1 cellular context compared by ENCODE assay signal in the genomic region with DNA sequence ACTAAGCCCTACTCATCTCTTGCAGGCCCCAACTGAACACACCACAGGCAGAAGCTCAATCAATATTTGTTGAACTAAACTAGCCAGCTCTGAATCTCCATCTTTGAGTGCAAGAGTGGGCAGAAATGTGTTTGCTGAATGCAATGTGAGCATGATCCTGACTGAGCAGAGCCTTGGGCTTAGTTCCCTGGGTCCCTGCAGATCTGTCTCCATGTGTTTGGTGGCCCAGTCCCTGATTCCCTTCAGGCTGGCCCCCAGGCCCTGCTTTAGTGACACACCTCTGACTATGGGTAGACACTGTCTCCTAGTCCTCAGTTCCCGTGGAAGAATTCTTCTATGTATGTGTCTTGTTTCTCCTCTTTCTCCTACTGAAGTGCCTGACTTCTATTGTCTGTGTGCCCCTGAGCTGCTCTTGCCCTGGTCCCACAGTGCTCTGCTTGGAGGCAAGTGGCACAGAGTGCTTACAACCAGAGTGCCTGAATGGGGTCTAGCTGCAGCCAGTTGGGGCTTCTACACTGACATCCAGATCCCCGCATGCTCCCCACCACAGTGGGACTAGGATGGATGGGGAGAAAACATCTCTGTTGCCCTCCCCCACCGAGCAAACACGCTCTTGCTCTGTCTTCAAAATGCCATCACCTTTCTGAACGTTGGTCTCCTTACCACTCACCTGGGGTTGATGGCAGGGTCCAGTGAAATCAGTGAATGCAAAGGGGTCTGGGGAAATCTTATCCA.
TF ChIP-seq lines count a peak whose summit lies in the region.

No MANE protein-coding gene starts in this region.

TF ChIP-seq in WTC11, 78 proteins besides CTCF, POLR2A, EP300 and RAD21 (continued from another document):
- TF ChIP-seq, protein P1, sequence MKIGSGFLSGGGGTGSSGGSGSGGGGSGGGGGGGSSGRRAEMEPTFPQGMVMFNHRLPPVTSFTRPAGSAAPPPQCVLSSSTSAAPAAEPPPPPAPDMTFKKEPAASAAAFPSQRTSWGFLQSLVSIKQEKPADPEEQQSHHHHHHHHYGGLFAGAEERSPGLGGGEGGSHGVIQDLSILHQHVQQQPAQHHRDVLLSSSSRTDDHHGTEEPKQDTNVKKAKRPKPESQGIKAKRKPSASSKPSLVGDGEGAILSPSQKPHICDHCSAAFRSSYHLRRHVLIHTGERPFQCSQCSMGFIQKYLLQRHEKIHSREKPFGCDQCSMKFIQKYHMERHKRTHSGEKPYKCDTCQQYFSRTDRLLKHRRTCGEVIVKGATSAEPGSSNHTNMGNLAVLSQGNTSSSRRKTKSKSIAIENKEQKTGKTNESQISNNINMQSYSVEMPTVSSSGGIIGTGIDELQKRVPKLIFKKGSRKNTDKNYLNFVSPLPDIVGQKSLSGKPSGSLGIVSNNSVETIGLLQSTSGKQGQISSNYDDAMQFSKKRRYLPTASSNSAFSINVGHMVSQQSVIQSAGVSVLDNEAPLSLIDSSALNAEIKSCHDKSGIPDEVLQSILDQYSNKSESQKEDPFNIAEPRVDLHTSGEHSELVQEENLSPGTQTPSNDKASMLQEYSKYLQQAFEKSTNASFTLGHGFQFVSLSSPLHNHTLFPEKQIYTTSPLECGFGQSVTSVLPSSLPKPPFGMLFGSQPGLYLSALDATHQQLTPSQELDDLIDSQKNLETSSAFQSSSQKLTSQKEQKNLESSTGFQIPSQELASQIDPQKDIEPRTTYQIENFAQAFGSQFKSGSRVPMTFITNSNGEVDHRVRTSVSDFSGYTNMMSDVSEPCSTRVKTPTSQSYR (CRISPR knock-in tag; IDR thresholded peaks at IDR 0.05), result no peak
- TF ChIP-seq, protein P2, sequence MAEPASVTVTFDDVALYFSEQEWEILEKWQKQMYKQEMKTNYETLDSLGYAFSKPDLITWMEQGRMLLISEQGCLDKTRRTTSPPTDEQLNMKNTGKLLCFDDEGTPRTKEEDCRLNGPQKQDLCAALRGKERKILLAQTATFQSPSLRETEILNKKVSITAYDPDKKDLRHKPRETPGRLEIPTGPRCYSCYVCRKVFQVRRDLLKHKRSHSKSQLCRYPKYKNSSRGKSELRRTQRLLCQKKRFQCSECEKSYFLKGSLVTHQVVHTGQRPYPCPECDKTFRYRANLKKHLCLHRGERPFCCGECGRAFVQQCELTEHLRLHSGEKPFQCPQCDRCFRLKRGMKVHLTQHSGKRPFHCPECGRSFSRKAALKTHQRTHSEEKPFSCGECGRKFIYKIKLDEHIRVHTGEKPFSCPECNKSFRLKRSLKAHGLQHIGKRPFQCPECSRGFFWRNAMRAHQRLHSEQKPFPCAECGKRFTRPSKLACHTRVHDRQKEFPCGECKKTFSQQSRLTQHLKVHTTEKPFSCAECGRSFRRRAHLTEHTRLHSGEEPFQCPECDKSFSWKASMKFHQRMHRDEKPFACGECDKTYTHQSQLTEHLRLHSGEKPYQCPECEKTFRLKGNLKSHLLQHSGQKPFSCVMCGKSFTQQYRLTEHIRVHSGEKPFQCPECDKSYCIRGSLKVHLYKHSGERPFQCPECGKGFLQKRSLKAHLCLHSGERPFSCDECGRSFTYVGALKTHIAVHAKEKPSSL (CRISPR knock-in tag; conservative IDR thresholded peaks at IDR 0.05), result no peak
- TF ChIP-seq, protein P3, sequence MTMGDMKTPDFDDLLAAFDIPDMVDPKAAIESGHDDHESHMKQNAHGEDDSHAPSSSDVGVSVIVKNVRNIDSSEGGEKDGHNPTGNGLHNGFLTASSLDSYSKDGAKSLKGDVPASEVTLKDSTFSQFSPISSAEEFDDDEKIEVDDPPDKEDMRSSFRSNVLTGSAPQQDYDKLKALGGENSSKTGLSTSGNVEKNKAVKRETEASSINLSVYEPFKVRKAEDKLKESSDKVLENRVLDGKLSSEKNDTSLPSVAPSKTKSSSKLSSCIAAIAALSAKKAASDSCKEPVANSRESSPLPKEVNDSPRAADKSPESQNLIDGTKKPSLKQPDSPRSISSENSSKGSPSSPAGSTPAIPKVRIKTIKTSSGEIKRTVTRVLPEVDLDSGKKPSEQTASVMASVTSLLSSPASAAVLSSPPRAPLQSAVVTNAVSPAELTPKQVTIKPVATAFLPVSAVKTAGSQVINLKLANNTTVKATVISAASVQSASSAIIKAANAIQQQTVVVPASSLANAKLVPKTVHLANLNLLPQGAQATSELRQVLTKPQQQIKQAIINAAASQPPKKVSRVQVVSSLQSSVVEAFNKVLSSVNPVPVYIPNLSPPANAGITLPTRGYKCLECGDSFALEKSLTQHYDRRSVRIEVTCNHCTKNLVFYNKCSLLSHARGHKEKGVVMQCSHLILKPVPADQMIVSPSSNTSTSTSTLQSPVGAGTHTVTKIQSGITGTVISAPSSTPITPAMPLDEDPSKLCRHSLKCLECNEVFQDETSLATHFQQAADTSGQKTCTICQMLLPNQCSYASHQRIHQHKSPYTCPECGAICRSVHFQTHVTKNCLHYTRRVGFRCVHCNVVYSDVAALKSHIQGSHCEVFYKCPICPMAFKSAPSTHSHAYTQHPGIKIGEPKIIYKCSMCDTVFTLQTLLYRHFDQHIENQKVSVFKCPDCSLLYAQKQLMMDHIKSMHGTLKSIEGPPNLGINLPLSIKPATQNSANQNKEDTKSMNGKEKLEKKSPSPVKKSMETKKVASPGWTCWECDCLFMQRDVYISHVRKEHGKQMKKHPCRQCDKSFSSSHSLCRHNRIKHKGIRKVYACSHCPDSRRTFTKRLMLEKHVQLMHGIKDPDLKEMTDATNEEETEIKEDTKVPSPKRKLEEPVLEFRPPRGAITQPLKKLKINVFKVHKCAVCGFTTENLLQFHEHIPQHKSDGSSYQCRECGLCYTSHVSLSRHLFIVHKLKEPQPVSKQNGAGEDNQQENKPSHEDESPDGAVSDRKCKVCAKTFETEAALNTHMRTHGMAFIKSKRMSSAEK (CRISPR knock-in tag; IDR thresholded peaks at IDR 0.05; ENCODE audit: borderline replicate concordance), result no peak
- TF ChIP-seq, protein P4, sequence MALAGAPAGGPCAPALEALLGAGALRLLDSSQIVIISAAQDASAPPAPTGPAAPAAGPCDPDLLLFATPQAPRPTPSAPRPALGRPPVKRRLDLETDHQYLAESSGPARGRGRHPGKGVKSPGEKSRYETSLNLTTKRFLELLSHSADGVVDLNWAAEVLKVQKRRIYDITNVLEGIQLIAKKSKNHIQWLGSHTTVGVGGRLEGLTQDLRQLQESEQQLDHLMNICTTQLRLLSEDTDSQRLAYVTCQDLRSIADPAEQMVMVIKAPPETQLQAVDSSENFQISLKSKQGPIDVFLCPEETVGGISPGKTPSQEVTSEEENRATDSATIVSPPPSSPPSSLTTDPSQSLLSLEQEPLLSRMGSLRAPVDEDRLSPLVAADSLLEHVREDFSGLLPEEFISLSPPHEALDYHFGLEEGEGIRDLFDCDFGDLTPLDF (CRISPR knock-in tag; IDR thresholded peaks at IDR 0.05), result no peak
- TF ChIP-seq, protein P5, sequence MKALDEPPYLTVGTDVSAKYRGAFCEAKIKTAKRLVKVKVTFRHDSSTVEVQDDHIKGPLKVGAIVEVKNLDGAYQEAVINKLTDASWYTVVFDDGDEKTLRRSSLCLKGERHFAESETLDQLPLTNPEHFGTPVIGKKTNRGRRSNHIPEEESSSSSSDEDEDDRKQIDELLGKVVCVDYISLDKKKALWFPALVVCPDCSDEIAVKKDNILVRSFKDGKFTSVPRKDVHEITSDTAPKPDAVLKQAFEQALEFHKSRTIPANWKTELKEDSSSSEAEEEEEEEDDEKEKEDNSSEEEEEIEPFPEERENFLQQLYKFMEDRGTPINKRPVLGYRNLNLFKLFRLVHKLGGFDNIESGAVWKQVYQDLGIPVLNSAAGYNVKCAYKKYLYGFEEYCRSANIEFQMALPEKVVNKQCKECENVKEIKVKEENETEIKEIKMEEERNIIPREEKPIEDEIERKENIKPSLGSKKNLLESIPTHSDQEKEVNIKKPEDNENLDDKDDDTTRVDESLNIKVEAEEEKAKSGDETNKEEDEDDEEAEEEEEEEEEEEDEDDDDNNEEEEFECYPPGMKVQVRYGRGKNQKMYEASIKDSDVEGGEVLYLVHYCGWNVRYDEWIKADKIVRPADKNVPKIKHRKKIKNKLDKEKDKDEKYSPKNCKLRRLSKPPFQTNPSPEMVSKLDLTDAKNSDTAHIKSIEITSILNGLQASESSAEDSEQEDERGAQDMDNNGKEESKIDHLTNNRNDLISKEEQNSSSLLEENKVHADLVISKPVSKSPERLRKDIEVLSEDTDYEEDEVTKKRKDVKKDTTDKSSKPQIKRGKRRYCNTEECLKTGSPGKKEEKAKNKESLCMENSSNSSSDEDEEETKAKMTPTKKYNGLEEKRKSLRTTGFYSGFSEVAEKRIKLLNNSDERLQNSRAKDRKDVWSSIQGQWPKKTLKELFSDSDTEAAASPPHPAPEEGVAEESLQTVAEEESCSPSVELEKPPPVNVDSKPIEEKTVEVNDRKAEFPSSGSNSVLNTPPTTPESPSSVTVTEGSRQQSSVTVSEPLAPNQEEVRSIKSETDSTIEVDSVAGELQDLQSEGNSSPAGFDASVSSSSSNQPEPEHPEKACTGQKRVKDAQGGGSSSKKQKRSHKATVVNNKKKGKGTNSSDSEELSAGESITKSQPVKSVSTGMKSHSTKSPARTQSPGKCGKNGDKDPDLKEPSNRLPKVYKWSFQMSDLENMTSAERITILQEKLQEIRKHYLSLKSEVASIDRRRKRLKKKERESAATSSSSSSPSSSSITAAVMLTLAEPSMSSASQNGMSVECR (CRISPR knock-in tag; IDR thresholded peaks at IDR 0.05; ENCODE audit: borderline replicate concordance), result no peak
- TF ChIP-seq KAT7 (CRISPR knock-in tag; IDR thresholded peaks at IDR 0.05; ENCODE audit: borderline replicate concordance) (no peak), FOXP1 (CRISPR knock-in tag; IDR thresholded peaks at IDR 0.05; ENCODE audit: borderline replicate concordance) (no peak), NR2C2 (CRISPR knock-in tag; IDR thresholded peaks at IDR 0.05) (no peak), NR1H2 (CRISPR knock-in tag; IDR thresholded peaks at IDR 0.05) (no peak), ZNF121 (CRISPR knock-in tag; IDR thresholded peaks at IDR 0.05) (no peak), ZNF396 (CRISPR knock-in tag; IDR thresholded peaks at IDR 0.05; ENCODE audit: borderline replicate concordance) (no peak), MYBL2 (CRISPR knock-in tag; IDR thresholded peaks at IDR 0.05) (no peak)
- TF ChIP-seq, protein P6, sequence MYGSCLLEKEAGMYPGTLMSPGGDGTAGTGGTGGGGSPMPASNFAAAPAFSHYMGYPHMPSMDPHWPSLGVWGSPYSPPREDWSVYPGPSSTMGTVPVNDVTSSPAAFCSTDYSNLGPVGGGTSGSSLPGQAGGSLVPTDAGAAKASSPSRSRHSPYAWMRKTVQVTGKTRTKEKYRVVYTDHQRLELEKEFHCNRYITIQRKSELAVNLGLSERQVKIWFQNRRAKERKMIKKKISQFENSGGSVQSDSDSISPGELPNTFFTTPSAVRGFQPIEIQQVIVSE (CRISPR knock-in tag; IDR thresholded peaks at IDR 0.05; ENCODE audit: borderline replicate concordance), result no peak
- TF ChIP-seq, protein P7, sequence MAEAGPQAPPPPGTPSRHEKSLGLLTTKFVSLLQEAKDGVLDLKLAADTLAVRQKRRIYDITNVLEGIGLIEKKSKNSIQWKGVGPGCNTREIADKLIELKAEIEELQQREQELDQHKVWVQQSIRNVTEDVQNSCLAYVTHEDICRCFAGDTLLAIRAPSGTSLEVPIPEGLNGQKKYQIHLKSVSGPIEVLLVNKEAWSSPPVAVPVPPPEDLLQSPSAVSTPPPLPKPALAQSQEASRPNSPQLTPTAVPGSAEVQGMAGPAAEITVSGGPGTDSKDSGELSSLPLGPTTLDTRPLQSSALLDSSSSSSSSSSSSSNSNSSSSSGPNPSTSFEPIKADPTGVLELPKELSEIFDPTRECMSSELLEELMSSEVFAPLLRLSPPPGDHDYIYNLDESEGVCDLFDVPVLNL (CRISPR knock-in tag; IDR thresholded peaks at IDR 0.05; ENCODE audit: borderline replicate concordance, low read depth), result no peak
